8 cellular contexts compared by ENCODE assay signal in the genomic region with DNA sequence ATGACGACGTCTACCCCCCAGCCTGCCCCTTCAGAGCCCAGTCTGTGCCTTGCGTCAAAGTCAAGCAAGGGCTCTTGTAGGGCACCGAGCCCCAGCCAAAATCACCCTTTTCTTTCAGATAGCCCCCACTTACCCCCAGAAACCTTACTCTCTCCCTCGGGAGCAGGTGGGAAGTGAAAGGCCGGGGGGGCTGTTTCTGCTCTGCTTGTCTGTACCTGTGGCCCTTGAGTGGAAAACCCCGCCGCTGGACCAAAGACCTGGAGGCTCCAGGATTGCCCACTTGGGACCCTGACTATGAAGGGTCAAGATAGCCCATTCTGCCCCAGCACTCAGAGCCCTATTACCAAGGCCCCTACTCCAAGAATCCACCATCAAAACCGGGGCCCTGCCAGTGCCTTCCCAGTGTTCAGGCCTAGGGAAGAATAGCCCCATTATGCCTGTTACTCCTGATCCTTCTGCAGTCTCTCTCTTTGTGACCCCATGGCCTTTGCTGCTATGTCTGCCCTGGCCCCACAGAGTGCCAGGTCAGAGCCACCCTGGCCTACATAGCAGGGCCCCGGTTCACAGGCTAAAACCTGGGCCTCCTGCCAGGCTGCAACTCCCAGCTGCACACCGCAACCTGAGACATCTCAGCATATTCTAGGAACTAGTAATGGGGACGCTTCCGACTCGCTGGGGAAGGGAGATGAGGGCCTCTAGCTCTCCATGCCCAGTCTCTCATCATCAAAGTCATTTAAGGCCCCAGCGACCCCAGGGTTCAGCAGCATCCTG. TPM values are rescaled to one million over a fixed set of nuclear protein-coding genes. Genes with fewer than 3 reads are reported as not detected.
DNase-seq lines count a peak whose midpoint lies in the region; TF ChIP-seq lines count a peak whose summit lies in the region.

No MANE protein-coding gene starts in this region.

- TF ChIP-seq POLR2A in breast epithelium (IDR thresholded peaks at IDR 0.05) (no peak), lower leg skin (IDR thresholded peaks at IDR 0.05) (no peak)

- no peaks in the 10 kb centered on the region for H3K36me3 ChIP-seq in breast epithelium
- H3K36me3 ChIP-seq in tibial artery: no peaks in the 10 kb centered on the region

- H3K27me3 ChIP-seq in breast epithelium: no peaks in the 10 kb centered on the region
- no peaks in the 10 kb centered on the region for H3K27me3 ChIP-seq in tibial artery

- TF ChIP-seq CTCF in breast epithelium (IDR thresholded peaks at IDR 0.05): no peak
- no peak for TF ChIP-seq CTCF in lower leg skin (IDR thresholded peaks at IDR 0.05)
- TF ChIP-seq CTCF in tibial artery (IDR thresholded peaks at IDR 0.05): no peak

- intact Hi-C loops in breast epithelium (cut with DNase I; ENCODE audit: low total_unique reads): loop anchor here (5.0 kb wide), 1 partner anchor 292 kb away; the partner anchor contains the start of genes HECTD3 and UROD
- intact Hi-C loops in lower leg skin (cut with DNase I; ENCODE audit: low total_unique reads): loop anchor here (2.0 to 5.0 kb wide), 2 partner anchors 34 to 292 kb away; partner anchors contain the start of genes HECTD3 and UROD
- intact Hi-C loops in tibial artery (cut with DNase I; ENCODE audit: low total_unique reads): loop anchor here (10.0 kb wide), 1 partner anchor 520 kb away; the partner anchor contains the start of gene BEST4

- peak overlapping the region; percentile 91 to 96 for H3K27ac ChIP-seq in breast epithelium
- peak overlapping the region; percentile 84 to 92 for H3K27ac ChIP-seq in tibial artery

- DNase-seq in stimulated activated CD4-positive, alpha-beta T cell treated with anti-CD3 and anti-CD28 coated beads, Interleukin-4, amount 100 ng/mL, for 24 hours: peak; percentile 6
- DNase-seq in stimulated activated CD4-positive, alpha-beta T cell treated with anti-CD3 and anti-CD28 coated beads, Interleukin-4, amount 100 ng/mL, for 1 hour: no peak
- DNase-seq in NCI-H2029 treated with DMSO at 0.1 percent for 48 hours (lab: John Stamatoyannopoulos, UW): peak; percentile 31
- DNase-seq in breast epithelium (ENCODE audit: low spot score in 2 of 2): no peak
- peak; percentile 28 to 86 for DNase-seq in lower leg skin (ENCODE audit: low spot score in 2 of 2)
- peak; percentile 36 to 59 for DNase-seq in tibial artery
- DNase-seq in hepatic stellate cell (ENCODE audit: low spot score): no peak
- DNase-seq in OCI-M2 (lab: John Stamatoyannopoulos, UW; ENCODE audit: unreplicated experiment): no peak

- 35 to 44% methylated on average over 12 to 15 of the region's 15 CpGs for WGBS in lower leg skin, 2 donors

- peaks cover 0 to 6% of the 10 kb centered on the region in 2 donors for H3K4me1 ChIP-seq in breast epithelium
- H3K4me1 ChIP-seq in tibial artery: peaks cover 0 to 13% (median 8%) of the 10 kb centered on the region in 4 donors

- peak overlapping the region; percentile 62 to 86 (median 67) for H3K4me3 ChIP-seq in breast epithelium
- H3K4me3 ChIP-seq in lower leg skin (ENCODE audit: low read depth, poor library complexity, severe bottlenecking): peak overlapping the region; percentile 64
- peak overlapping the region; percentile 63 to 65 for H3K4me3 ChIP-seq in tibial artery

- no peaks in the 10 kb centered on the region for H3K9me3 ChIP-seq in breast epithelium
- H3K9me3 ChIP-seq in tibial artery: no peaks in the 10 kb centered on the region

RNA-seq across cellular contexts. Expression of gene HPDL, which starts 22.2 kb away (rescaled TPM):
- total RNA-seq in breast epithelium: under 1 TPM in 1 of 3 donors, not detected in 2; 0.44 TPM
- total RNA-seq in lower leg skin: under 1 TPM; 0.34 to 0.91 (median 0.63) TPM

RNA-seq across cellular contexts. Expression of gene TOE1, which starts 35.5 kb away (rescaled TPM):
- total RNA-seq in breast epithelium (10 to 100 TPM in 2 of 3 donors, 1 to 10 TPM in 1; 8.6 to 21.2 (median 11.1) TPM), lower leg skin (10 to 100 TPM in 2 of 4 donors, 1 to 10 TPM in 2; 6.0 to 11.9 (median 9.6) TPM)

RNA-seq across cellular contexts. Expression of gene MUTYH, which starts 35.7 kb away (rescaled TPM):
- total RNA-seq in breast epithelium (10 to 100 TPM; 16.8 to 26.2 (median 25.8) TPM), lower leg skin (10 to 100 TPM; 18.6 to 26.7 (median 24.6) TPM)

Comparison
In these comparisons a context has a peak if more than half of its experiments do, and no peak if none do; other contexts are left out.
1. DNase-seq: peak in stimulated activated CD4-positive, alpha-beta T cell treated with anti-CD3 and anti-CD28 coated beads, Interleukin-4, amount 100 ng/mL, for 24 hours (single experiment), NCI-H2029 treated with DMSO at 0.1 percent for 48 hours (single experiment), lower leg skin (2 of 2) and tibial artery (2 of 2); none in stimulated activated CD4-positive, alpha-beta T cell treated with anti-CD3 and anti-CD28 coated beads, Interleukin-4, amount 100 ng/mL, for 1 hour (single experiment), breast epithelium (0 of 2), hepatic stellate cell (single experiment) and OCI-M2 (single experiment).
2. Peak in every context shown above with its lines, with median percentiles within 50 percentile points of each other: H3K4me3 ChIP-seq.